ENCODE assay signal across 14 cellular contexts in genomic region chr16:64952177-64952576, GRCh38.
DNase-seq lines count a peak whose midpoint lies in the region; ATAC-seq and TF ChIP-seq lines count a peak whose summit lies in the region.
"Had no signal": no experiment of that assay in that cellular context is flagged by ENCODE, and none has a peak within 500 bp of the region (broad histone marks: within the 10 kb centered on the region; RNA-seq: fewer than 3 reads in every experiment).

No MANE protein-coding gene starts in this region.

- no peak for TF ChIP-seq POLR2A in gastroesophageal sphincter (IDR thresholded peaks at IDR 0.05)

- no peak for TF ChIP-seq EP300 in gastroesophageal sphincter (IDR thresholded peaks at IDR 0.05)

- H3K4me2 ChIP-seq in skeletal muscle satellite cell (ENCODE audit: low read length) (no peak overlapping the region), mesendoderm (ENCODE audit: low read length) (no peak overlapping the region)

- peak; percentile 57 for DNase-seq in GM04504 (ENCODE audit: low read depth)
- DNase-seq in astrocyte of the cerebellum (ENCODE audit: low read depth): peak; percentile 22
- DNase-seq in activated CD4-positive, alpha-beta T cell treated with anti-CD3 and anti-CD28 coated beads for 1 hour: no peak
- no peak for DNase-seq in dermis blood vessel endothelial cell
- no peak for DNase-seq in mesendoderm
- DNase-seq: activated naive CD8-positive, alpha-beta T cell treated with anti-CD3 and anti-CD28 coated beads for 36 hours; effector memory CD4-positive, alpha-beta T cell; GOT3; NCI-H526 treated with DMSO at 0.1 percent for 48 hours; SIG-M5; sigmoid colon; thyroid gland had no signal

- no peaks in the 10 kb centered on the region for H3K79me1 ChIP-seq in mesendoderm (ENCODE audit: low read length)

- H2BK15ac ChIP-seq in mesendoderm (replicated peaks; ENCODE audit: low read depth): no peak overlapping the region

- no peaks in the 10 kb centered on the region for H3K79me2 ChIP-seq in mesendoderm (ENCODE audit: control insufficient read depth, insufficient read depth, low read length)

- no peak overlapping the region for H3K18ac ChIP-seq in mesendoderm (ENCODE audit: low read length)

- H3K27me3 ChIP-seq in gastroesophageal sphincter (no peaks in the 10 kb centered on the region), skeletal muscle satellite cell (ENCODE audit: control insufficient read depth, insufficient read depth, low read length) (no peaks in the 10 kb centered on the region), mesendoderm (ENCODE audit: insufficient read depth, low read length, poor library complexity) (no peaks in the 10 kb centered on the region)
- H3K27me3 ChIP-seq: sigmoid colon, thyroid gland had no signal

- H3K4me1 ChIP-seq in gastroesophageal sphincter: peaks cover 0 to 12% (median 0%) of the 10 kb centered on the region in 3 donors
- peaks cover 18% of the 10 kb centered on the region for H3K4me1 ChIP-seq in skeletal muscle satellite cell (ENCODE audit: control insufficient read depth, insufficient read depth, low read length)
- H3K4me1 ChIP-seq in mesendoderm (ENCODE audit: control insufficient read depth, low read depth, low read length): no peaks in the 10 kb centered on the region
- H3K4me1 ChIP-seq: thyroid gland had no signal

- H2AK5ac ChIP-seq in mesendoderm (ENCODE audit: low read length): no peak overlapping the region

- H3K56ac ChIP-seq in mesendoderm (ENCODE audit: low read length): no peak overlapping the region

- no peaks in the 10 kb centered on the region for H3K9me3 ChIP-seq in gastroesophageal sphincter
- H3K9me3 ChIP-seq in skeletal muscle satellite cell (replicated peaks; ENCODE audit: low read length): no peaks in the 10 kb centered on the region
- H3K9me3 ChIP-seq: sigmoid colon, thyroid gland had no signal

- no peak overlapping the region for H3K4ac ChIP-seq in mesendoderm (ENCODE audit: low read depth, low read length)

- ATAC-seq in gastroesophageal sphincter: peak; percentile 48

- H3K9ac ChIP-seq in skeletal muscle satellite cell (ENCODE audit: low read depth, low read length) (peak overlapping the region; percentile 43), mesendoderm (ENCODE audit: low read length) (no peak overlapping the region)

- H3K27ac ChIP-seq in gastroesophageal sphincter: no peak overlapping the region
- no peak overlapping the region for H3K27ac ChIP-seq in mesendoderm (ENCODE audit: low read depth, low read length)
- H3K27ac ChIP-seq: sigmoid colon, thyroid gland had no signal

- no peak overlapping the region for H2BK120ac ChIP-seq in mesendoderm (ENCODE audit: low read depth, low read length)

- in situ Hi-C loops in astrocyte of the cerebellum (cut with HindIII; ENCODE audit: low sequenced_read_pairs): no loop called here

- H3K36me3 ChIP-seq in gastroesophageal sphincter: peaks cover 0 to 26% of the 10 kb centered on the region in 2 donors
- peaks cover 24% of the 10 kb centered on the region for H3K36me3 ChIP-seq in skeletal muscle satellite cell (ENCODE audit: insufficient read depth, low read length)
- no peaks in the 10 kb centered on the region for H3K36me3 ChIP-seq in mesendoderm (ENCODE audit: control insufficient read depth, insufficient read depth, low read length)
- H3K36me3 ChIP-seq: thyroid gland had no signal

- TF ChIP-seq CTCF in astrocyte of the cerebellum (IDR thresholded peaks at IDR 0.05; ENCODE audit: low read depth, low read length, missing control alignments) (no peak), gastroesophageal sphincter (IDR thresholded peaks at IDR 0.05) (no peak)

- no peak overlapping the region for H3K23ac ChIP-seq in mesendoderm (ENCODE audit: low read length)

- no peak overlapping the region for H4K8ac ChIP-seq in mesendoderm (ENCODE audit: low read depth, low read length)

- no peak overlapping the region for H4K5ac ChIP-seq in mesendoderm (ENCODE audit: low read length)

- H3K4me3 ChIP-seq in astrocyte of the cerebellum (ENCODE audit: low read depth, low read length) (no peak overlapping the region), gastroesophageal sphincter (no peak overlapping the region), skeletal muscle satellite cell (ENCODE audit: low read length) (no peak overlapping the region), mesendoderm (ENCODE audit: low read length) (no peak overlapping the region)
- H3K4me3 ChIP-seq: sigmoid colon, thyroid gland had no signal

- H2BK5ac ChIP-seq in mesendoderm (ENCODE audit: low read length): no peak overlapping the region

Comparison
In these comparisons a context has a peak if more than half of its experiments do, and no peak if none do; other contexts are left out.
1. DNase-seq: peak in GM04504 (single experiment) and astrocyte of the cerebellum (single experiment); none in activated CD4-positive, alpha-beta T cell treated with anti-CD3 and anti-CD28 coated beads for 1 hour (single experiment), dermis blood vessel endothelial cell (single experiment) and mesendoderm (single experiment).